Comparison of ENCODE assay signal across 20 cellular contexts in the genomic region with DNA sequence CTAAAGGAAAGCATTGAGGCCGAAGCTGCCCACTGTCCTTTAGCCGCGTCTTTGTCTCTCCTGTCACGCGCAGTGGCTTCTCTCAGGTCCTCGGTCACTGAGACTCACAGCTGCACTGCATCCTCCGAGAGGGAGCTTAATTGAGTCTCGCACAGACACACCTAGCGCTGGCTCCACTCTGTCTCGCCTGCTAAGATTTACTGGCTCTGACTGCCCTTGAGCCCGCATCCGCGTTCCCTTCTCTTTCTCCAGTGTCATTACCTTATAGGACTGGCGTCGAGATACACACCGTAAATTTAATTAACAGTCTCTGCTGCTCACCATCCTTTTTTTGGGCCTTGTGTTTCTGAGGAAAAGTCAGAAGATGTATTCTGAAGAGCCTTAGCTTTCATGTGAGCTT. TPM values are rescaled to one million over a fixed set of nuclear protein-coding genes. Genes with fewer than 3 reads are reported as not detected.
DNase-seq lines count a peak whose midpoint lies in the region; ATAC-seq and TF ChIP-seq lines count a peak whose summit lies in the region.
"Had no signal": no experiment of that assay in that cellular context is flagged by ENCODE, and none has a peak within 500 bp of the region (broad histone marks: within the 10 kb centered on the region; RNA-seq: fewer than 3 reads in every experiment).

No MANE protein-coding gene starts in this region.

- peak; percentile 49 to 83 (median 78) for DNase-seq in NCI-H1417 (lab: John Stamatoyannopoulos, UW)
- no peak for DNase-seq in NCI-H1417 treated with DMSO at 0.1 percent for 48 hours (lab: John Stamatoyannopoulos, UW)
- peak; percentile 61 for DNase-seq in BE2C
- no peak for DNase-seq in WTC11 (ENCODE audit: low spot score)
- DNase-seq in nephron progenitor cell, result peak; percentile 37
- no peak for DNase-seq in Kasumi-1 (lab: John Stamatoyannopoulos, UW)
- no peak for DNase-seq in globus pallidus (ENCODE audit: low spot score)
- DNase-seq in NCI-H2107 (lab: John Stamatoyannopoulos, UW), result no peak
- DNase-seq: activated CD4-positive, CD25-positive, alpha-beta regulatory T cell treated with anti-CD3 and anti-CD28 coated beads, Interleukin-2, amount 50 U/mL, for 72 hours; activated CD8-positive, alpha-beta memory T cell treated with anti-CD3 and anti-CD28 coated beads, Interleukin-2, amount 50 U/mL, for 48 hours; dorsolateral prefrontal cortex; KBM-7; NCI-H1048; OCI-M1; psoas muscle; stimulated activated naive CD4-positive, alpha-beta T cell treated with Interleukin-2 at 50 U/mL for 16 hours had no signal

- POLR2A ChIA-PET in WTC11 (lab: Charles Lee), result no interaction called here

- no peaks in the 10 kb centered on the region for H3K27me3 ChIP-seq in BE2C
- H3K27me3 ChIP-seq: BLaER1 treated with 17β-estradiol and CSF1 and Interleukin-3, amounts not matched to agents 10 nM and 100 nM; breast epithelium; dorsolateral prefrontal cortex; esophagus muscularis mucosa had no signal

- H3K36me3 Mint-ChIP-seq in WTC11 (peaks cover 21% of the 10 kb centered on the region), nephron progenitor cell (ENCODE audit: low read depth) (peaks cover 38% of the 10 kb centered on the region)

- no peaks in the 10 kb centered on the region for H3K27me3 Mint-ChIP-seq in WTC11 (ENCODE audit: low read depth)
- H3K27me3 Mint-ChIP-seq in nephron progenitor cell (ENCODE audit: low read depth, poor library complexity), result no peaks in the 10 kb centered on the region
- H3K27me3 Mint-ChIP-seq: activated naive CD8-positive, alpha-beta T cell had no signal

- H3K4me1 ChIP-seq in BE2C, result peaks cover 36% of the 10 kb centered on the region
- H3K4me1 ChIP-seq: breast epithelium, psoas muscle had no signal

- H3K9me3 Mint-ChIP-seq in WTC11 (no peaks in the 10 kb centered on the region), nephron progenitor cell (no peaks in the 10 kb centered on the region)

- TF ChIP-seq CTCF in BE2C (IDR thresholded peaks at IDR 0.05; ENCODE audit: low read depth, low read length) (no peak), WTC11 (IDR thresholded peaks at IDR 0.05) (no peak), nephron progenitor cell (IDR thresholded peaks at IDR 0.05) (no peak)

- H3K4me3 ChIP-seq in BE2C (ENCODE audit: low read depth, low read length), result peak overlapping the region; percentile 22; the same call in 1 of the 2 replicates
- H3K4me3 ChIP-seq: BLaER1 treated with 17β-estradiol and CSF1 and Interleukin-3, amounts not matched to agents 10 nM and 100 nM; breast epithelium; dorsolateral prefrontal cortex; esophagus muscularis mucosa; psoas muscle had no signal

- peaks cover 4% of the 10 kb centered on the region for H3K36me3 ChIP-seq in BE2C
- H3K36me3 ChIP-seq: breast epithelium had no signal

- no peaks in the 10 kb centered on the region for H3K9me3 ChIP-seq in BE2C
- H3K9me3 ChIP-seq: BLaER1 treated with 17β-estradiol and CSF1 and Interleukin-3, amounts not matched to agents 10 nM and 100 nM; breast epithelium; esophagus muscularis mucosa; psoas muscle had no signal

- H3K4me3 Mint-ChIP-seq in WTC11 (no peak overlapping the region), nephron progenitor cell (peak overlapping the region; percentile 21)
- H3K4me3 Mint-ChIP-seq: activated naive CD8-positive, alpha-beta T cell had no signal

- ATAC-seq in WTC11, result no peak
- ATAC-seq: psoas muscle had no signal

- CTCF ChIA-PET in WTC11 (lab: Charles Lee), result interaction anchor here (1.6 kb wide), 1 partner anchor 124 kb away, joined by 6 read pairs; no protein-coding TSS in a partner anchor

- peak overlapping the region; percentile 95 for H3K27ac Mint-ChIP-seq in WTC11
- peak overlapping the region; percentile 76 for H3K27ac Mint-ChIP-seq in nephron progenitor cell
- H3K27ac Mint-ChIP-seq: activated naive CD8-positive, alpha-beta T cell had no signal

- H3K4me1 Mint-ChIP-seq in WTC11, result peaks cover 7% of the 10 kb centered on the region
- H3K4me1 Mint-ChIP-seq in nephron progenitor cell, result peaks cover 39% of the 10 kb centered on the region

TF ChIP-seq in WTC11, 78 proteins besides CTCF, POLR2A, EP300 and RAD21 (continues in another document):
- TF ChIP-seq, protein P1, sequence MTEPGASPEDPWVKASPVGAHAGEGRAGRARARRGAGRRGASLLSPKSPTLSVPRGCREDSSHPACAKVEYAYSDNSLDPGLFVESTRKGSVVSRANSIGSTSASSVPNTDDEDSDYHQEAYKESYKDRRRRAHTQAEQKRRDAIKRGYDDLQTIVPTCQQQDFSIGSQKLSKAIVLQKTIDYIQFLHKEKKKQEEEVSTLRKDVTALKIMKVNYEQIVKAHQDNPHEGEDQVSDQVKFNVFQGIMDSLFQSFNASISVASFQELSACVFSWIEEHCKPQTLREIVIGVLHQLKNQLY (CRISPR knock-in tag; IDR thresholded peaks at IDR 0.05), result no peak
- TF ChIP-seq MYBL2 (CRISPR knock-in tag; IDR thresholded peaks at IDR 0.05) (no peak), CREB1 (CRISPR knock-in tag; IDR thresholded peaks at IDR 0.05) (no peak), JAZF1 (CRISPR knock-in tag; IDR thresholded peaks at IDR 0.05) (no peak), SMAD4 (CRISPR knock-in tag; IDR thresholded peaks at IDR 0.05) (no peak), CREM (CRISPR knock-in tag; IDR thresholded peaks at IDR 0.05) (no peak), TP53 (CRISPR knock-in tag; IDR thresholded peaks at IDR 0.05) (no peak), OVOL2 (CRISPR knock-in tag; IDR thresholded peaks at IDR 0.05; ENCODE audit: borderline replicate concordance) (no peak), TEAD4 (CRISPR knock-in tag; IDR thresholded peaks at IDR 0.05) (no peak), MXD4 (CRISPR knock-in tag; IDR thresholded peaks at IDR 0.05; ENCODE audit: borderline replicate concordance) (no peak), NFATC4 (CRISPR knock-in tag; IDR thresholded peaks at IDR 0.05) (no peak), ZNF232 (CRISPR knock-in tag; IDR thresholded peaks at IDR 0.05) (no peak), JUN (CRISPR knock-in tag; IDR thresholded peaks at IDR 0.05) (no peak), CBFB (CRISPR knock-in tag; IDR thresholded peaks at IDR 0.05; ENCODE audit: low read depth) (no peak), FOXJ3 (CRISPR knock-in tag; IDR thresholded peaks at IDR 0.05; ENCODE audit: borderline replicate concordance) (no peak), RELA (CRISPR knock-in tag; IDR thresholded peaks at IDR 0.05; ENCODE audit: borderline replicate concordance) (no peak)
- TF ChIP-seq, protein P2, sequence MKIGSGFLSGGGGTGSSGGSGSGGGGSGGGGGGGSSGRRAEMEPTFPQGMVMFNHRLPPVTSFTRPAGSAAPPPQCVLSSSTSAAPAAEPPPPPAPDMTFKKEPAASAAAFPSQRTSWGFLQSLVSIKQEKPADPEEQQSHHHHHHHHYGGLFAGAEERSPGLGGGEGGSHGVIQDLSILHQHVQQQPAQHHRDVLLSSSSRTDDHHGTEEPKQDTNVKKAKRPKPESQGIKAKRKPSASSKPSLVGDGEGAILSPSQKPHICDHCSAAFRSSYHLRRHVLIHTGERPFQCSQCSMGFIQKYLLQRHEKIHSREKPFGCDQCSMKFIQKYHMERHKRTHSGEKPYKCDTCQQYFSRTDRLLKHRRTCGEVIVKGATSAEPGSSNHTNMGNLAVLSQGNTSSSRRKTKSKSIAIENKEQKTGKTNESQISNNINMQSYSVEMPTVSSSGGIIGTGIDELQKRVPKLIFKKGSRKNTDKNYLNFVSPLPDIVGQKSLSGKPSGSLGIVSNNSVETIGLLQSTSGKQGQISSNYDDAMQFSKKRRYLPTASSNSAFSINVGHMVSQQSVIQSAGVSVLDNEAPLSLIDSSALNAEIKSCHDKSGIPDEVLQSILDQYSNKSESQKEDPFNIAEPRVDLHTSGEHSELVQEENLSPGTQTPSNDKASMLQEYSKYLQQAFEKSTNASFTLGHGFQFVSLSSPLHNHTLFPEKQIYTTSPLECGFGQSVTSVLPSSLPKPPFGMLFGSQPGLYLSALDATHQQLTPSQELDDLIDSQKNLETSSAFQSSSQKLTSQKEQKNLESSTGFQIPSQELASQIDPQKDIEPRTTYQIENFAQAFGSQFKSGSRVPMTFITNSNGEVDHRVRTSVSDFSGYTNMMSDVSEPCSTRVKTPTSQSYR (CRISPR knock-in tag; IDR thresholded peaks at IDR 0.05), result no peak
- TF ChIP-seq, protein P3, sequence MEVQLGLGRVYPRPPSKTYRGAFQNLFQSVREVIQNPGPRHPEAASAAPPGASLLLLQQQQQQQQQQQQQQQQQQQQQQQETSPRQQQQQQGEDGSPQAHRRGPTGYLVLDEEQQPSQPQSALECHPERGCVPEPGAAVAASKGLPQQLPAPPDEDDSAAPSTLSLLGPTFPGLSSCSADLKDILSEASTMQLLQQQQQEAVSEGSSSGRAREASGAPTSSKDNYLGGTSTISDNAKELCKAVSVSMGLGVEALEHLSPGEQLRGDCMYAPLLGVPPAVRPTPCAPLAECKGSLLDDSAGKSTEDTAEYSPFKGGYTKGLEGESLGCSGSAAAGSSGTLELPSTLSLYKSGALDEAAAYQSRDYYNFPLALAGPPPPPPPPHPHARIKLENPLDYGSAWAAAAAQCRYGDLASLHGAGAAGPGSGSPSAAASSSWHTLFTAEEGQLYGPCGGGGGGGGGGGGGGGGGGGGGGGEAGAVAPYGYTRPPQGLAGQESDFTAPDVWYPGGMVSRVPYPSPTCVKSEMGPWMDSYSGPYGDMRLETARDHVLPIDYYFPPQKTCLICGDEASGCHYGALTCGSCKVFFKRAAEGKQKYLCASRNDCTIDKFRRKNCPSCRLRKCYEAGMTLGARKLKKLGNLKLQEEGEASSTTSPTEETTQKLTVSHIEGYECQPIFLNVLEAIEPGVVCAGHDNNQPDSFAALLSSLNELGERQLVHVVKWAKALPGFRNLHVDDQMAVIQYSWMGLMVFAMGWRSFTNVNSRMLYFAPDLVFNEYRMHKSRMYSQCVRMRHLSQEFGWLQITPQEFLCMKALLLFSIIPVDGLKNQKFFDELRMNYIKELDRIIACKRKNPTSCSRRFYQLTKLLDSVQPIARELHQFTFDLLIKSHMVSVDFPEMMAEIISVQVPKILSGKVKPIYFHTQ (CRISPR knock-in tag; IDR thresholded peaks at IDR 0.05), result no peak
- TF ChIP-seq, protein P4, sequence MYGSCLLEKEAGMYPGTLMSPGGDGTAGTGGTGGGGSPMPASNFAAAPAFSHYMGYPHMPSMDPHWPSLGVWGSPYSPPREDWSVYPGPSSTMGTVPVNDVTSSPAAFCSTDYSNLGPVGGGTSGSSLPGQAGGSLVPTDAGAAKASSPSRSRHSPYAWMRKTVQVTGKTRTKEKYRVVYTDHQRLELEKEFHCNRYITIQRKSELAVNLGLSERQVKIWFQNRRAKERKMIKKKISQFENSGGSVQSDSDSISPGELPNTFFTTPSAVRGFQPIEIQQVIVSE (CRISPR knock-in tag; IDR thresholded peaks at IDR 0.05; ENCODE audit: borderline replicate concordance), result no peak

RNA-seq across cellular contexts. Expression of a gene that starts 58.1 kb away (rescaled TPM):
- polyA plus RNA-seq in BE2C (2012; ENCODE audit: insufficient read depth, insufficient read length, low read depth), result 35.8 TPM
- 33.2 to 36.4 TPM (median 34.7 TPM) in 3 replicates for total RNA-seq in WTC11 (2021)

Comparison
In these comparisons a context has a peak if more than half of its experiments do, and no peak if none do; other contexts are left out.
1. DNase-seq: peak in NCI-H1417 (3 of 3), BE2C (single experiment) and nephron progenitor cell (single experiment); none in NCI-H1417 treated with DMSO at 0.1 percent for 48 hours (single experiment), WTC11 (single experiment), Kasumi-1 (0 of 2), globus pallidus (single experiment) and NCI-H2107 (single experiment).